Comparison of ENCODE assay signal across 2 cellular contexts in the genomic region with DNA sequence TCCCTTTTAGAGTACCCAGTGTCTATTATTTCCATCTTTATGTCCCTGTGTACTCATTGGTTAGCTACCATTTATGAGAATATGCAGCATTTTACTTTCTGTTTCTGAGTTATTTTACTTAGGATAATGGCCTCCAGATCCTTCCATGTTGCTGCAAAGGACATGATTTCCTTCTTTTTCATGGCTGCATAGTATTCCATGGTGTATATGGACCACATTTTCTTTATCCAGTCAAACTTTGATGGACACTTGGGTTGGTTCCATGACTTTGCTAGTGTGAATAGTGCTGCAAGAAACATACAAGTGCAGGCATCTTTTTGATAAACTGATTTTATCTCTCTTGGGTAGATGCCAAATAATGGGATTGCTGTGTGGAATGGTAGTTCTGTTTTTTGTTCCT.
TF ChIP-seq lines count a peak whose summit lies in the region.

No MANE protein-coding gene starts in this region.

TF ChIP-seq in A549, 52 proteins besides CTCF, POLR2A, EP300 and RAD21 (continued from another document):
- TF ChIP-seq, protein P1, sequence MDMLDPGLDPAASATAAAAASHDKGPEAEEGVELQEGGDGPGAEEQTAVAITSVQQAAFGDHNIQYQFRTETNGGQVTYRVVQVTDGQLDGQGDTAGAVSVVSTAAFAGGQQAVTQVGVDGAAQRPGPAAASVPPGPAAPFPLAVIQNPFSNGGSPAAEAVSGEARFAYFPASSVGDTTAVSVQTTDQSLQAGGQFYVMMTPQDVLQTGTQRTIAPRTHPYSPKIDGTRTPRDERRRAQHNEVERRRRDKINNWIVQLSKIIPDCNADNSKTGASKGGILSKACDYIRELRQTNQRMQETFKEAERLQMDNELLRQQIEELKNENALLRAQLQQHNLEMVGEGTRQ (IDR thresholded peaks at IDR 0.05) = no peak
- TF ChIP-seq, protein P2, sequence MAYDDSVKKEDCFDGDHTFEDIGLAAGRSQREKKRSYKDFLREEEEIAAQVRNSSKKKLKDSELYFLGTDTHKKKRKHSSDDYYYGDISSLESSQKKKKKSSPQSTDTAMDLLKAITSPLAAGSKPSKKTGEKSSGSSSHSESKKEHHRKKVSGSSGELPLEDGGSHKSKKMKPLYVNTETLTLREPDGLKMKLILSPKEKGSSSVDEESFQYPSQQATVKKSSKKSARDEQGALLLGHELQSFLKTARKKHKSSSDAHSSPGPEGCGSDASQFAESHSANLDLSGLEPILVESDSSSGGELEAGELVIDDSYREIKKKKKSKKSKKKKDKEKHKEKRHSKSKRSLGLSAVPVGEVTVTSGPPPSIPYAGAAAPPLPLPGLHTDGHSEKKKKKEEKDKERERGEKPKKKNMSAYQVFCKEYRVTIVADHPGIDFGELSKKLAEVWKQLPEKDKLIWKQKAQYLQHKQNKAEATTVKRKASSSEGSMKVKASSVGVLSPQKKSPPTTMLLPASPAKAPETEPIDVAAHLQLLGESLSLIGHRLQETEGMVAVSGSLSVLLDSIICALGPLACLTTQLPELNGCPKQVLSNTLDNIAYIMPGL (CRISPR knock-in tag; IDR thresholded peaks at IDR 0.05; ENCODE audit: borderline replicate concordance) = no peak
- TF ChIP-seq, protein P3, sequence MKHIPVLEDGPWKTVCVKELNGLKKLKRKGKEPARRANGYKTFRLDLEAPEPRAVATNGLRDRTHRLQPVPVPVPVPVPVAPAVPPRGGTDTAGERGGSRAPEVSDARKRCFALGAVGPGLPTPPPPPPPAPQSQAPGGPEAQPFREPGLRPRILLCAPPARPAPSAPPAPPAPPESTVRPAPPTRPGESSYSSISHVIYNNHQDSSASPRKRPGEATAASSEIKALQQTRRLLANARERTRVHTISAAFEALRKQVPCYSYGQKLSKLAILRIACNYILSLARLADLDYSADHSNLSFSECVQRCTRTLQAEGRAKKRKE (CRISPR knock-in tag; IDR thresholded peaks at IDR 0.05; ENCODE audit: low read depth) = no peak
- TF ChIP-seq EHF (CRISPR knock-in tag; IDR thresholded peaks at IDR 0.05) = no peak
- TF ChIP-seq, protein P4, sequence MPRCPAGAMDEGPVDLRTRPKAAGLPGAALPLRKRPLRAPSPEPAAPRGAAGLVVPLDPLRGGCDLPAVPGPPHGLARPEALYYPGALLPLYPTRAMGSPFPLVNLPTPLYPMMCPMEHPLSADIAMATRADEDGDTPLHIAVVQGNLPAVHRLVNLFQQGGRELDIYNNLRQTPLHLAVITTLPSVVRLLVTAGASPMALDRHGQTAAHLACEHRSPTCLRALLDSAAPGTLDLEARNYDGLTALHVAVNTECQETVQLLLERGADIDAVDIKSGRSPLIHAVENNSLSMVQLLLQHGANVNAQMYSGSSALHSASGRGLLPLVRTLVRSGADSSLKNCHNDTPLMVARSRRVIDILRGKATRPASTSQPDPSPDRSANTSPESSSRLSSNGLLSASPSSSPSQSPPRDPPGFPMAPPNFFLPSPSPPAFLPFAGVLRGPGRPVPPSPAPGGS (IDR thresholded peaks at IDR 0.05) = no peak
- TF ChIP-seq CHD4 (IDR thresholded peaks at IDR 0.05; ENCODE audit: borderline replicate concordance) = 0 out of 2 replicates have a peak, but pooled peaks have one; percentile 39
- 0 out of 2 replicates have a peak, but pooled peaks have one; percentile 23 for TF ChIP-seq KDM1A (IDR thresholded peaks at IDR 0.05; ENCODE audit: low read depth)
- TF ChIP-seq HDAC2 (IDR thresholded peaks at IDR 0.05) = no peak
- TF ChIP-seq HEYL (CRISPR knock-in tag; IDR thresholded peaks at IDR 0.05) = no peak
- TF ChIP-seq ZFP36 (IDR thresholded peaks at IDR 0.05; ENCODE audit: borderline replicate concordance, partially characterized antibody) = no peak
- TF ChIP-seq POLR2AphosphoS2 (conservative IDR thresholded peaks at IDR 0.05; ENCODE audit: low read length) = no peak
- no peak for TF ChIP-seq NFE2L2 (conservative IDR thresholded peaks at IDR 0.05; ENCODE audit: low read length)
- TF ChIP-seq, protein P5, sequence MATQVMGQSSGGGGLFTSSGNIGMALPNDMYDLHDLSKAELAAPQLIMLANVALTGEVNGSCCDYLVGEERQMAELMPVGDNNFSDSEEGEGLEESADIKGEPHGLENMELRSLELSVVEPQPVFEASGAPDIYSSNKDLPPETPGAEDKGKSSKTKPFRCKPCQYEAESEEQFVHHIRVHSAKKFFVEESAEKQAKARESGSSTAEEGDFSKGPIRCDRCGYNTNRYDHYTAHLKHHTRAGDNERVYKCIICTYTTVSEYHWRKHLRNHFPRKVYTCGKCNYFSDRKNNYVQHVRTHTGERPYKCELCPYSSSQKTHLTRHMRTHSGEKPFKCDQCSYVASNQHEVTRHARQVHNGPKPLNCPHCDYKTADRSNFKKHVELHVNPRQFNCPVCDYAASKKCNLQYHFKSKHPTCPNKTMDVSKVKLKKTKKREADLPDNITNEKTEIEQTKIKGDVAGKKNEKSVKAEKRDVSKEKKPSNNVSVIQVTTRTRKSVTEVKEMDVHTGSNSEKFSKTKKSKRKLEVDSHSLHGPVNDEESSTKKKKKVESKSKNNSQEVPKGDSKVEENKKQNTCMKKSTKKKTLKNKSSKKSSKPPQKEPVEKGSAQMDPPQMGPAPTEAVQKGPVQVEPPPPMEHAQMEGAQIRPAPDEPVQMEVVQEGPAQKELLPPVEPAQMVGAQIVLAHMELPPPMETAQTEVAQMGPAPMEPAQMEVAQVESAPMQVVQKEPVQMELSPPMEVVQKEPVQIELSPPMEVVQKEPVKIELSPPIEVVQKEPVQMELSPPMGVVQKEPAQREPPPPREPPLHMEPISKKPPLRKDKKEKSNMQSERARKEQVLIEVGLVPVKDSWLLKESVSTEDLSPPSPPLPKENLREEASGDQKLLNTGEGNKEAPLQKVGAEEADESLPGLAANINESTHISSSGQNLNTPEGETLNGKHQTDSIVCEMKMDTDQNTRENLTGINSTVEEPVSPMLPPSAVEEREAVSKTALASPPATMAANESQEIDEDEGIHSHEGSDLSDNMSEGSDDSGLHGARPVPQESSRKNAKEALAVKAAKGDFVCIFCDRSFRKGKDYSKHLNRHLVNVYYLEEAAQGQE (IDR thresholded peaks at IDR 0.05) = no peak

TF ChIP-seq in K562, 482 proteins besides CTCF, POLR2A, EP300 and RAD21 (continued from another document):
- TF ChIP-seq FIP1L1 (IDR thresholded peaks at IDR 0.05; ENCODE audit: low read depth, low read length, poor library complexity, severe bottlenecking) = no peak
- TF ChIP-seq NFATC3 (IDR thresholded peaks at IDR 0.05) = no peak
- TF ChIP-seq SOX6 (IDR thresholded peaks at IDR 0.05) = no peak
- no peak for TF ChIP-seq ZNF140 (CRISPR knock-in tag; IDR thresholded peaks at IDR 0.05)
- TF ChIP-seq ZNF561 (CRISPR knock-in tag; conservative IDR thresholded peaks at IDR 0.05) = no peak
- no peak for TF ChIP-seq ZFX (CRISPR knock-in tag; IDR thresholded peaks at IDR 0.05)
- no peak for TF ChIP-seq KAT8 (IDR thresholded peaks at IDR 0.05; ENCODE audit: low read depth)
- TF ChIP-seq NCOA4 (IDR thresholded peaks at IDR 0.05; ENCODE audit: partially characterized antibody) = no peak
- peak; percentile 31 for TF ChIP-seq CHD4 (IDR thresholded peaks at IDR 0.05; ENCODE audit: insufficient read depth, insufficient replicate concordance, low read depth, low read length, poor library complexity, severe bottlenecking)
- TF ChIP-seq MECOM (CRISPR knock-in tag; IDR thresholded peaks at IDR 0.05) = no peak
- no peak for TF ChIP-seq MTA2 (IDR thresholded peaks at IDR 0.05; ENCODE audit: low read depth)
- TF ChIP-seq HDAC1 (IDR thresholded peaks at IDR 0.05) = no peak
- TF ChIP-seq FOXK1 (CRISPR knock-in tag; IDR thresholded peaks at IDR 0.05; ENCODE audit: borderline replicate concordance) = no peak
- TF ChIP-seq, protein P6, sequence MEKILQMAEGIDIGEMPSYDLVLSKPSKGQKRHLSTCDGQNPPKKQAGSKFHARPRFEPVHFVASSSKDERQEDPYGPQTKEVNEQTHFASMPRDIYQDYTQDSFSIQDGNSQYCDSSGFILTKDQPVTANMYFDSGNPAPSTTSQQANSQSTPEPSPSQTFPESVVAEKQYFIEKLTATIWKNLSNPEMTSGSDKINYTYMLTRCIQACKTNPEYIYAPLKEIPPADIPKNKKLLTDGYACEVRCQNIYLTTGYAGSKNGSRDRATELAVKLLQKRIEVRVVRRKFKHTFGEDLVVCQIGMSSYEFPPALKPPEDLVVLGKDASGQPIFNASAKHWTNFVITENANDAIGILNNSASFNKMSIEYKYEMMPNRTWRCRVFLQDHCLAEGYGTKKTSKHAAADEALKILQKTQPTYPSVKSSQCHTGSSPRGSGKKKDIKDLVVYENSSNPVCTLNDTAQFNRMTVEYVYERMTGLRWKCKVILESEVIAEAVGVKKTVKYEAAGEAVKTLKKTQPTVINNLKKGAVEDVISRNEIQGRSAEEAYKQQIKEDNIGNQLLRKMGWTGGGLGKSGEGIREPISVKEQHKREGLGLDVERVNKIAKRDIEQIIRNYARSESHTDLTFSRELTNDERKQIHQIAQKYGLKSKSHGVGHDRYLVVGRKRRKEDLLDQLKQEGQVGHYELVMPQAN (IDR thresholded peaks at IDR 0.05; ENCODE audit: borderline replicate concordance) = no peak
- TF ChIP-seq, protein P7, sequence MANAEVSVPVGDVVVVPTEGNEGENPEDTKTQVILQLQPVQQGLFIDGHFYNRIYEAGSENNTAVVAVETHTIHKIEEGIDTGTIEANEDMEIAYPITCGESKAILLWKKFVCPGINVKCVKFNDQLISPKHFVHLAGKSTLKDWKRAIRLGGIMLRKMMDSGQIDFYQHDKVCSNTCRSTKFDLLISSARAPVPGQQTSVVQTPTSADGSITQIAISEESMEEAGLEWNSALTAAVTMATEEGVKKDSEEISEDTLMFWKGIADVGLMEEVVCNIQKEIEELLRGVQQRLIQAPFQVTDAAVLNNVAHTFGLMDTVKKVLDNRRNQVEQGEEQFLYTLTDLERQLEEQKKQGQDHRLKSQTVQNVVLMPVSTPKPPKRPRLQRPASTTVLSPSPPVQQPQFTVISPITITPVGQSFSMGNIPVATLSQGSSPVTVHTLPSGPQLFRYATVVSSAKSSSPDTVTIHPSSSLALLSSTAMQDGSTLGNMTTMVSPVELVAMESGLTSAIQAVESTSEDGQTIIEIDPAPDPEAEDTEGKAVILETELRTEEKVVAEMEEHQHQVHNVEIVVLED (CRISPR knock-in tag; IDR thresholded peaks at IDR 0.05) = no peak
- TF ChIP-seq XRCC5 (IDR thresholded peaks at IDR 0.05; ENCODE audit: low read depth, low read length) = no peak
- TF ChIP-seq, protein P8, sequence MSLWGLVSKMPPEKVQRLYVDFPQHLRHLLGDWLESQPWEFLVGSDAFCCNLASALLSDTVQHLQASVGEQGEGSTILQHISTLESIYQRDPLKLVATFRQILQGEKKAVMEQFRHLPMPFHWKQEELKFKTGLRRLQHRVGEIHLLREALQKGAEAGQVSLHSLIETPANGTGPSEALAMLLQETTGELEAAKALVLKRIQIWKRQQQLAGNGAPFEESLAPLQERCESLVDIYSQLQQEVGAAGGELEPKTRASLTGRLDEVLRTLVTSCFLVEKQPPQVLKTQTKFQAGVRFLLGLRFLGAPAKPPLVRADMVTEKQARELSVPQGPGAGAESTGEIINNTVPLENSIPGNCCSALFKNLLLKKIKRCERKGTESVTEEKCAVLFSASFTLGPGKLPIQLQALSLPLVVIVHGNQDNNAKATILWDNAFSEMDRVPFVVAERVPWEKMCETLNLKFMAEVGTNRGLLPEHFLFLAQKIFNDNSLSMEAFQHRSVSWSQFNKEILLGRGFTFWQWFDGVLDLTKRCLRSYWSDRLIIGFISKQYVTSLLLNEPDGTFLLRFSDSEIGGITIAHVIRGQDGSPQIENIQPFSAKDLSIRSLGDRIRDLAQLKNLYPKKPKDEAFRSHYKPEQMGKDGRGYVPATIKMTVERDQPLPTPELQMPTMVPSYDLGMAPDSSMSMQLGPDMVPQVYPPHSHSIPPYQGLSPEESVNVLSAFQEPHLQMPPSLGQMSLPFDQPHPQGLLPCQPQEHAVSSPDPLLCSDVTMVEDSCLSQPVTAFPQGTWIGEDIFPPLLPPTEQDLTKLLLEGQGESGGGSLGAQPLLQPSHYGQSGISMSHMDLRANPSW (CRISPR knock-in tag; IDR thresholded peaks at IDR 0.05) = no peak
- peak; percentile 89 for TF ChIP-seq RBM25 (IDR thresholded peaks at IDR 0.05; ENCODE audit: low read depth, low read length, severe bottlenecking)
- no peak for TF ChIP-seq CREB1 (IDR thresholded peaks at IDR 0.05)
- TF ChIP-seq CREB1 (CRISPR knock-in tag; IDR thresholded peaks at IDR 0.05) = no peak
- peak; percentile 99 for TF ChIP-seq ZNF146 (CRISPR knock-in tag; IDR thresholded peaks at IDR 0.05; ENCODE audit: unreplicated experiment)
- peak; percentile 6; the same call in 1 of the 2 replicates for TF ChIP-seq ZNF121 (CRISPR knock-in tag; conservative IDR thresholded peaks at IDR 0.05)
- TF ChIP-seq BCOR (IDR thresholded peaks at IDR 0.05) = peak; percentile 84
